11 cellular contexts compared by ENCODE assay signal in genomic region chr12:15059123-15059522, GRCh38.
"Had no signal": no experiment of that assay in that cellular context is flagged by ENCODE, and none has a peak within 500 bp of the region (broad histone marks: within the 10 kb centered on the region; RNA-seq: fewer than 3 reads in every experiment).

No MANE protein-coding gene starts in this region.

- ATAC-seq: GM23338, HCT116 had no signal

- H3K4me3 ChIP-seq: GM23248, GM23338, HAP-1 had no signal

- H2AFZ ChIP-seq: GM23248, GM23338 had no signal

- H3K36me3 ChIP-seq: HAP-1 had no signal

- H3K4me2 ChIP-seq: GM23338 had no signal

- FAIRE-seq: H1, H54 had no signal

- DNase-seq: GM23248, GOT3, H7, H9, HCEC 1CT, HFFc6 had no signal

- H3K9ac ChIP-seq: GM23248 had no signal

- H3K9me3 ChIP-seq: HAP-1 had no signal

- H3K4me1 ChIP-seq: HAP-1 had no signal

- H3K27ac ChIP-seq: GM23248 had no signal
